Comparison of ENCODE assay signal across 8 cellular contexts in genomic region chr1:198156111-198156744, GRCh38. TPM values are rescaled to one million over a fixed set of nuclear protein-coding genes. Genes with fewer than 3 reads are reported as not detected.
DNase-seq lines count a peak whose midpoint lies in the region; ATAC-seq and TF ChIP-seq lines count a peak whose summit lies in the region.

No MANE protein-coding gene starts in this region.

- no peaks in the 10 kb centered on the region for H3K9me3 ChIP-seq in AG04450 (ENCODE audit: control insufficient read depth, insufficient read depth, low read length)
- no peaks in the 10 kb centered on the region for H3K9me3 ChIP-seq in lower lobe of right lung

- peak; percentile 31 for ATAC-seq in GM18517 (IDR thresholded peaks at IDR 0.05; ENCODE audit: unreplicated experiment)
- peak; percentile 28 for ATAC-seq in HG03175 (IDR thresholded peaks at IDR 0.05; ENCODE audit: unreplicated experiment)
- ATAC-seq in lower lobe of right lung = peak; percentile 62 to 72

- TF ChIP-seq CTCF in AG04450 (IDR thresholded peaks at IDR 0.05; ENCODE audit: low read depth, low read length) (peak; percentile 83), lower lobe of right lung (IDR thresholded peaks at IDR 0.05) (peak; percentile 77)

- H3K27me3 ChIP-seq in AG04450 (ENCODE audit: control insufficient read depth, insufficient read depth, low read length) (no peaks in the 10 kb centered on the region), lower lobe of right lung (ENCODE audit: low read depth) (no peaks in the 10 kb centered on the region)

- H3K4me1 ChIP-seq in lower lobe of right lung = peaks cover 28% of the 10 kb centered on the region

- intact Hi-C loops in lower lobe of right lung (cut with DNase I) = no loop called here

- no peak for DNase-seq in AG04450 (ENCODE audit: low read depth, low spot score)
- DNase-seq in NCI-H446 treated with DMSO at 0.1 percent for 48 hours (lab: John Stamatoyannopoulos, UW) = peak; percentile 64
- DNase-seq in activated CD4-positive, alpha-beta T cell treated with anti-CD3 and anti-CD28 coated beads for 48 hours = peak; percentile 82
- peak; percentile 46 to 81 for DNase-seq in dermis microvascular lymphatic vessel endothelial cell (ENCODE audit: low read depth in 2 of 2)
- peak; percentile 58 for DNase-seq in lower lobe of right lung
- DNase-seq in stimulated activated CD8-positive, alpha-beta memory T cell treated with anti-CD3 and anti-CD28 coated beads, Interleukin-12 subunit alpha, Interleukin-12 subunit beta, amount 100 ng/mL, for 1 hour (ENCODE audit: low read depth) = peak; percentile 47

- no peaks in the 10 kb centered on the region for H3K36me3 ChIP-seq in lower lobe of right lung

- CTCF ChIA-PET in AG04450 (lab: Charles Lee) = interaction anchor here (0.6 to 1.7 kb wide), 19 partner anchors 11 to 526 kb away, joined by 3 to 9 read pairs (median 4); no protein-coding TSS in a partner anchor

- H3K27ac ChIP-seq in AG04450 (ENCODE audit: low read depth, low read length) = peak overlapping the region; percentile 76
- peak overlapping the region; percentile 97 for H3K27ac ChIP-seq in lower lobe of right lung

- peak overlapping the region; percentile 88 for H3K4me3 ChIP-seq in AG04450 (ENCODE audit: low read depth, low read length)
- H3K4me3 ChIP-seq in lower lobe of right lung = peak overlapping the region; percentile 86

- POLR2A ChIA-PET in AG04450 (lab: Yijun Ruan, JAX) = interaction anchor here (0.7 to 1.2 kb wide), 4 partner anchors 17 to 340 kb away, joined by 3 to 6 read pairs (median 4); no protein-coding TSS in a partner anchor

RNA-seq across cellular contexts. Expression of gene NEK7, which starts 0.6 kb away (rescaled TPM):
- polyA plus RNA-seq in AG04450 (2011; rRNA removed) = 108 and 147 TPM in 2 replicates
- polyA minus RNA-seq in AG04450 (2011; rRNA and poly(A)+ RNA removed) = 62.8 and 126 TPM in 2 replicates
- total RNA-seq in dermis microvascular lymphatic vessel endothelial cell (50.8 and 57.4 TPM in 2 replicates), lower lobe of right lung (98.1 TPM)
